ENCODE assay signal across 13 cellular contexts in the genomic region with DNA sequence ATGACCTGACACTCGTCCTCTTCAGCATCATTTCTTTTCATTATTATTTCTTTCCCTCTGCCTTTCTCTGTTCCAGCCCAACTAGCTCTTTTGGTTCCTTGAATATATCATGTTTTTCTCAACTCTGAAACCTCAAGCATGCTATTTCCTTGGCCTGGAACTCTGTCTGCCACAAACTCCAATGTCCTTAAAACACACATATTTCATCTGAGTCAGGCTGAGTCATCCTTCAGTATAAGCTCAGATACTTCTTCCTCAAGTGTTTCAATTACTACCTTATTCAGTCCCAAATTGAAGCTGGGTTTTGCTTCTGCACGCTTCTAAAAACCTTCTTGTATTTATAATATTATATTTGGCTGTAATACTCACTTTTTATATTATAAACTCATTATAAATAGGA.
DNase-seq lines count a peak whose midpoint lies in the region; ATAC-seq, FAIRE-seq and TF ChIP-seq lines count a peak whose summit lies in the region.
"Had no signal": no experiment of that assay in that cellular context is flagged by ENCODE, and none has a peak within 500 bp of the region (broad histone marks: within the 10 kb centered on the region; RNA-seq: fewer than 3 reads in every experiment).

No MANE protein-coding gene starts in this region.

- TF ChIP-seq CTCF in AG10803 (conservative IDR thresholded peaks at IDR 0.05; ENCODE audit: low read length) (no peak), chondrocyte (IDR thresholded peaks at IDR 0.05) (no peak), kidney (IDR thresholded peaks at IDR 0.05; ENCODE audit: borderline replicate concordance, extremely low read depth, insufficient read depth) (no peak)

- no peaks in the 10 kb centered on the region for H3K36me3 Mint-ChIP-seq in chondrocyte (ENCODE audit: low read depth)
- H3K36me3 Mint-ChIP-seq: memory B cell had no signal

- no peaks in the 10 kb centered on the region for H3K36me3 ChIP-seq in muscle layer of colon (ENCODE audit: insufficient read depth, low read length)
- H3K36me3 ChIP-seq in kidney (ENCODE audit: control insufficient read depth in 1 of 2, insufficient read depth in 2 of 2, low read length in 2 of 2) = no peaks in the 10 kb centered on the region
- H3K36me3 ChIP-seq: WERI-Rb-1 had no signal

- peaks cover 35% of the 10 kb centered on the region for H3K4me1 Mint-ChIP-seq in chondrocyte (ENCODE audit: low read depth)
- H3K4me1 Mint-ChIP-seq: memory B cell had no signal

- no peaks in the 10 kb centered on the region for H3K27me3 Mint-ChIP-seq in chondrocyte (ENCODE audit: low read depth)
- H3K27me3 Mint-ChIP-seq: memory B cell had no signal

- FAIRE-seq in kidney (lab: Jason Lieb, UNC) = no peak
- FAIRE-seq: endometrium had no signal

- H3K9me3 ChIP-seq in muscle layer of colon (ENCODE audit: low read length) (no peaks in the 10 kb centered on the region), kidney (ENCODE audit: control insufficient read depth in 1 of 2, low read length in 2 of 2) (no peaks in the 10 kb centered on the region)
- H3K9me3 ChIP-seq: testis had no signal

- intact Hi-C loops in kidney (cut with DNase I) = no loop called here

- H3K9me3 Mint-ChIP-seq in chondrocyte (ENCODE audit: low read depth) = peaks cover 15% of the 10 kb centered on the region

- no peak overlapping the region for H3K4me3 ChIP-seq in AG10803 (ENCODE audit: low read length)
- H3K4me3 ChIP-seq in muscle layer of colon (ENCODE audit: low read depth in 1 of 2, low read length in 2 of 2) = no peak overlapping the region
- H3K4me3 ChIP-seq in kidney (ENCODE audit: low read length in 2 of 2) = no peak overlapping the region
- H3K4me3 ChIP-seq: testis had no signal

- H3K27me3 ChIP-seq in muscle layer of colon (ENCODE audit: control insufficient read depth in 1 of 2, insufficient read depth in 2 of 2, low read length in 2 of 2) = no peaks in the 10 kb centered on the region
- H3K27me3 ChIP-seq: testis had no signal

- H3K27ac Mint-ChIP-seq in chondrocyte (ENCODE audit: unreplicated experiment) = peak overlapping the region; percentile 86
- H3K27ac Mint-ChIP-seq: memory B cell had no signal

- peak overlapping the region; percentile 56 for H3K27ac ChIP-seq in muscle layer of colon (ENCODE audit: low read depth, low read length)
- H3K27ac ChIP-seq in kidney (ENCODE audit: low read depth in 2 of 2, low read length in 2 of 2) = no peak overlapping the region
- H3K27ac ChIP-seq: testis, WERI-Rb-1 had no signal

- no peak for ATAC-seq in HG02610 (IDR thresholded peaks at IDR 0.05; ENCODE audit: unreplicated experiment)

- peak overlapping the region; percentile 1 for H3K4me3 Mint-ChIP-seq in chondrocyte (ENCODE audit: unreplicated experiment)
- H3K4me3 Mint-ChIP-seq: memory B cell had no signal

- H3K4me1 ChIP-seq in muscle layer of colon (ENCODE audit: insufficient read depth, low read length) (peaks cover 20% of the 10 kb centered on the region), kidney (ENCODE audit: control insufficient read depth in 1 of 2, insufficient read depth in 1 of 2, low read depth in 1 of 2, low read length in 2 of 2) (no peaks in the 10 kb centered on the region)
- H3K4me1 ChIP-seq: testis had no signal

- H3K9ac ChIP-seq in muscle layer of colon (ENCODE audit: low read length) (no peak overlapping the region), kidney (ENCODE audit: low read length in 2 of 2) (no peak overlapping the region)

- peak; percentile 93 for DNase-seq in AG10803 (ENCODE audit: low read depth)
- DNase-seq in LoVo (ENCODE audit: low spot score) = peak; percentile 22
- DNase-seq in chondrocyte (ENCODE audit: low spot score) = no peak
- no peak for DNase-seq in kidney
- no peak for DNase-seq in NCI-H1436 treated with DMSO at 0.1 percent for 48 hours (lab: John Stamatoyannopoulos, UW)
- DNase-seq in middle frontal gyrus (ENCODE audit: extremely low spot score, low spot score) = no peak
- DNase-seq: activated gamma-delta T cell, testis, WERI-Rb-1 had no signal

Comparison
In these comparisons a context has a peak if more than half of its experiments do, and no peak if none do; other contexts are left out.
1. DNase-seq: peak in AG10803 (single experiment) and LoVo (single experiment); none in chondrocyte (single experiment), kidney (single experiment), NCI-H1436 treated with DMSO at 0.1 percent for 48 hours (single experiment) and middle frontal gyrus (single experiment).